11 cellular contexts compared by ENCODE assay signal in genomic region chr9:109114670-109115069, GRCh38. TPM values are rescaled to one million over a fixed set of nuclear protein-coding genes. Genes with fewer than 3 reads are reported as not detected.
DNase-seq lines count a peak whose midpoint lies in the region; ATAC-seq, FAIRE-seq and TF ChIP-seq lines count a peak whose summit lies in the region.
"Had no signal": no experiment of that assay in that cellular context is flagged by ENCODE, and none has a peak within 500 bp of the region (broad histone marks: within the 10 kb centered on the region; RNA-seq: fewer than 3 reads in every experiment).

No MANE protein-coding gene starts in this region.

- SMC1A ChIA-PET in GM12878 (lab: Charles Lee; ENCODE audit: uncharacterized antibody, unreplicated experiment): interaction anchor here (1.0 kb wide), 1 partner anchor 16 kb away, joined by 3 read pairs; no protein-coding TSS in a partner anchor

- H2BK120ac ChIP-seq in H9 (ENCODE audit: low read depth, low read length, poor library complexity, severe bottlenecking): no peak overlapping the region

- TF ChIP-seq POLR2A in GM12878 (IDR thresholded peaks at IDR 0.05; ENCODE audit: low read depth, low read length) (no peak), ovary (IDR thresholded peaks at IDR 0.05) (no peak)

- peak; percentile 4; the same call in 2 of the 3 replicates for ATAC-seq in GM12878
- no peak for ATAC-seq in lower lobe of right lung

- H3K14ac ChIP-seq in H9 (ENCODE audit: insufficient read depth, low read length): no peak overlapping the region

- TF ChIP-seq EP300 in GM12878 (IDR thresholded peaks at IDR 0.05; ENCODE audit: borderline replicate concordance in 1 of 2, control insufficient read depth in 1 of 2, low read depth in 2 of 2, low read length in 2 of 2) (no peak), ovary (IDR thresholded peaks at IDR 0.05) (no peak)

- H3K4me3 ChIP-seq in AG09309 (ENCODE audit: control insufficient read depth, low read depth, low read length) (no peak overlapping the region), GM12878 (peak overlapping the region; percentile 22; the same call in 1 of the 2 replicates), lower lobe of right lung (no peak overlapping the region), ovary (no peak overlapping the region)
- H3K4me3 ChIP-seq: SJSA1 had no signal

- intact Hi-C loops in GM12878 (cut with micrococcal nuclease; ENCODE audit: unreplicated experiment): loop anchor here (10.0 kb wide), 1 partner anchor 180 kb away; the partner anchor contains the start of genes ABITRAM and ELP1
- intact Hi-C loops in lower lobe of right lung (cut with DNase I): no loop called here
- intact Hi-C loops in ovary (cut with DNase I): loop anchor here in 3 of 4 donors (10.0 kb wide), 1 partner anchor 100 kb away; the partner anchor contains the start of gene CTNNAL1 (in 3 of the 3)

- no CpG with 5 or more reads among the region's 3 CpGs for WGBS in H9 (ENCODE audit: extremely low coverage, insufficient read length, low lambda C conversion rate)
- WGBS in GM12878 (ENCODE audit: insufficient coverage, insufficient replicate concordance, low lambda C conversion rate, missing lambda C conversion rate): 45% methylated on average over 3 of the region's 3 CpGs
- WGBS in ovary, 3 donors: 56 to 68% (median 62%) methylated on average over 3 of the region's 3 CpGs

- no peak overlapping the region for H3K23ac ChIP-seq in H9 (ENCODE audit: insufficient read length, low read depth, low read length)

- H3K4me3 Mint-ChIP-seq in H9: no peak overlapping the region; a peak in 1 of 5 replicates

- in situ Hi-C loops in GM12878 (cut with MboI): no loop called here

- H2BK20ac ChIP-seq in H9 (ENCODE audit: low read depth, low read length, poor library complexity, severe bottlenecking): no peak overlapping the region

- H3K9me3 ChIP-seq in H9 (ENCODE audit: control insufficient read depth, low read depth, low read length) (no peaks in the 10 kb centered on the region), GM12878 (replicated peaks; ENCODE audit: control insufficient read depth, insufficient read depth, low read length) (no peaks in the 10 kb centered on the region), lower lobe of right lung (no peaks in the 10 kb centered on the region), ovary (no peaks in the 10 kb centered on the region)
- H3K9me3 ChIP-seq: SJSA1 had no signal

- H2AFZ ChIP-seq in H9 (ENCODE audit: low read length) (no peak overlapping the region), GM12878 (ENCODE audit: control insufficient read depth, low read depth, low read length) (no peak overlapping the region)

- no peaks in the 10 kb centered on the region for H3K36me3 ChIP-seq in GM12878 (ENCODE audit: control insufficient read depth in 2 of 2, insufficient read depth in 2 of 2, low read length in 1 of 2)
- H3K36me3 ChIP-seq in lower lobe of right lung: no peaks in the 10 kb centered on the region
- no peaks in the 10 kb centered on the region for H3K36me3 ChIP-seq in ovary

- no peak overlapping the region for H2BK12ac ChIP-seq in H9 (ENCODE audit: insufficient read length, low read depth, low read length)

- H3K27me3 ChIP-seq in H9 (ENCODE audit: insufficient read depth, low read length) (no peaks in the 10 kb centered on the region), GM12878 (replicated peaks in 1 of 2; ENCODE audit: control insufficient read depth in 2 of 2, insufficient read depth in 2 of 2, low read length in 1 of 2) (no peaks in the 10 kb centered on the region), lower lobe of right lung (ENCODE audit: low read depth) (no peaks in the 10 kb centered on the region), ovary (no peaks in the 10 kb centered on the region)
- H3K27me3 ChIP-seq: SJSA1 had no signal

- TF ChIP-seq RAD21 in GM12878 (IDR thresholded peaks at IDR 0.05; ENCODE audit: insufficient read depth, low read depth, low read length): no peak

- no peak overlapping the region for H3K56ac ChIP-seq in H9 (ENCODE audit: insufficient read length, low read depth, low read length)

- H4K91ac ChIP-seq in H9 (ENCODE audit: insufficient read length, low read depth, low read length): no peak overlapping the region

- H3K36me3 Mint-ChIP-seq in H9 (ENCODE audit: insufficient read depth in 1 of 3, low read depth in 3 of 3): peaks cover 13 to 15% (median 14%) of the 10 kb centered on the region in 3 experiments; a peak in 6 of 7 replicates

- peaks cover 38 to 58% of the 10 kb centered on the region in 2 experiments for H3K4me1 Mint-ChIP-seq in H9

- BruUV-seq in GM12878 (replicated peaks; lab: Mats Ljungman, UMichigan): no TSS peak

- H4K20me1 ChIP-seq in H9 (ENCODE audit: control insufficient read depth, insufficient read depth, insufficient read length) (no peaks in the 10 kb centered on the region), GM12878 (ENCODE audit: control insufficient read depth, insufficient read depth) (no peaks in the 10 kb centered on the region; the same call in 1 of the 2 replicates)

- RAD21 ChIA-PET in GM12878 (lab: Charles Lee; ENCODE audit: unreplicated experiment): interaction anchor here (1.0 kb wide), 1 partner anchor 97 kb away, joined by 3 read pairs; no protein-coding TSS in a partner anchor

- H2BK5ac ChIP-seq in H9 (ENCODE audit: insufficient read length, low read length): no peak overlapping the region

- H3K4me2 ChIP-seq in H9 (ENCODE audit: insufficient read depth, insufficient read length, low read length): no peak overlapping the region
- peak overlapping the region; percentile 51; the same call in 1 of the 2 replicates for H3K4me2 ChIP-seq in GM12878 (ENCODE audit: control insufficient read depth, insufficient read depth)

- H3K27ac ChIP-seq in H9 (ENCODE audit: insufficient read length, low read depth, low read length): no peak overlapping the region
- no peak overlapping the region for H3K27ac ChIP-seq in GM12878 (ENCODE audit: control insufficient read depth, insufficient read depth)
- peak overlapping the region; percentile 82 for H3K27ac ChIP-seq in lower lobe of right lung
- H3K27ac ChIP-seq in ovary: peak overlapping the region in 1 of 2 donors; percentile 70
- H3K27ac ChIP-seq: SJSA1 had no signal

- no peak overlapping the region for H3T11ph ChIP-seq in H9 (ENCODE audit: low read length)

- H3K79me2 ChIP-seq in H9 (ENCODE audit: insufficient read depth, low read length) (peaks cover 52% of the 10 kb centered on the region; the same call in 1 of the 2 replicates), GM12878 (ENCODE audit: control insufficient read depth, insufficient read depth, low read length) (peaks cover 88% of the 10 kb centered on the region)

- peaks cover 14% of the 10 kb centered on the region for H3K79me1 ChIP-seq in H9 (ENCODE audit: insufficient read depth, low read depth, low read length, poor library complexity, severe bottlenecking)

- CTCF ChIA-PET in GM12878 (lab: Yijun Ruan, JAX): interaction anchor here (0.6 kb wide), 1 partner anchor 99 kb away, joined by 3 read pairs; no protein-coding TSS in a partner anchor

- no peak overlapping the region for H3K4ac ChIP-seq in H9 (ENCODE audit: low read depth, low read length)

- H2BK15ac ChIP-seq in H9 (ENCODE audit: low read depth, low read length): no peak overlapping the region

- 0 out of 5 replicates have a peak, but pooled peaks cover 0 to 3% of the 10 kb centered on the region in 2 experiments for H3K9me3 Mint-ChIP-seq in H9

- no peak overlapping the region for H3K18ac ChIP-seq in H9 (ENCODE audit: insufficient read length, low read depth, low read length)

- H4K8ac ChIP-seq in H9 (replicated peaks; ENCODE audit: insufficient read length, low read depth, low read length): no peak overlapping the region

- H3K4me1 ChIP-seq in H9 (ENCODE audit: insufficient read depth, low read length) (peaks cover 7% of the 10 kb centered on the region), GM12878 (ENCODE audit: control insufficient read depth, insufficient read depth, low read length) (peaks cover 12% of the 10 kb centered on the region), lower lobe of right lung (peaks cover 90% of the 10 kb centered on the region), ovary (ENCODE audit: insufficient read depth) (peaks cover 15% of the 10 kb centered on the region)

- no peak overlapping the region for H4K5ac ChIP-seq in H9 (ENCODE audit: insufficient read length, low read depth, low read length)

- H3K27ac Mint-ChIP-seq in H9: peak overlapping the region; percentile 5 to 72 (median 38); a peak in 3 of 7 replicates

- no peak overlapping the region for H2AK5ac ChIP-seq in H9 (ENCODE audit: insufficient read length, low read length)

- no peak for FAIRE-seq in GM12878 (lab: Jason Lieb, UNC)

- H3K27me3 Mint-ChIP-seq in H9 (ENCODE audit: low read depth): no peaks in the 10 kb centered on the region

- peak; percentile 58 for DNase-seq in AG09309 (ENCODE audit: low read depth)
- DNase-seq in H9: no peak
- no peak for DNase-seq in GM12878 (ENCODE audit: low read depth, low spot score)
- no peak for DNase-seq in lower lobe of right lung
- DNase-seq in NCI-H345 (lab: John Stamatoyannopoulos, UW): no peak
- DNase-seq in NCI-H2029 (lab: John Stamatoyannopoulos, UW): no peak
- no peak for DNase-seq in GM19240 (ENCODE audit: insufficient read length, low spot score)
- no peak for DNase-seq in ovary
- DNase-seq: NCI-H1105 had no signal

- TF ChIP-seq CTCF in AG09309 (IDR thresholded peaks at IDR 0.05; ENCODE audit: control insufficient read depth, insufficient read depth, low read depth, low read length, missing control alignments) (no peak), H9 (conservative IDR thresholded peaks at IDR 0.05) (no peak), GM12878 (IDR thresholded peaks at IDR 0.05 in 2 of 3, conservative IDR thresholded peaks at IDR 0.05 in 1 of 3; ENCODE audit: control insufficient read depth in 2 of 3, extremely low read depth in 1 of 3, insufficient read depth in 1 of 3, low read depth in 3 of 3, low read length in 3 of 3) (no peak), lower lobe of right lung (IDR thresholded peaks at IDR 0.05) (no peak), ovary (IDR thresholded peaks at IDR 0.05) (no peak)

- peaks cover 9% of the 10 kb centered on the region for H3K23me2 ChIP-seq in H9 (ENCODE audit: insufficient read length, low read depth, low read length, poor library complexity, severe bottlenecking)

- H3K9ac ChIP-seq in H9 (ENCODE audit: extremely low read depth, insufficient read length, low read length) (no peak overlapping the region), GM12878 (ENCODE audit: control insufficient read depth, insufficient read depth, low read length) (no peak overlapping the region)

- POLR2A ChIA-PET in GM12878 (lab: Charles Lee): no interaction called here

RNA-seq across cellular contexts. Expression of gene TMEM245, which starts 5.1 kb away (rescaled TPM):
- total RNA-seq in H9 (2021) (37.9 and 38.3 TPM in 2 replicates), GM12878 (2014; rRNA removed) (15.1 and 19.0 TPM in 2 replicates), GM12878 (2014; rRNA removed; fragmentation: Illumina TruSeq; extraction: Trizol) (21.5 and 23.0 TPM in 2 replicates), GM12878 (2021) (19.2 and 20.0 TPM in 2 replicates), lower lobe of right lung (85.7 TPM), ovary (10 to 100 TPM; 51.0 to 91.1 (median 77.4) TPM)
- total RNA-seq in GM12878 (2013; cell fraction: nucleolus; rRNA removed): 52.2 and 56.2 TPM in 2 replicates
- 11.3 TPM for polyA plus RNA-seq in GM12878 (2011; ENCODE audit: low read depth)
- polyA plus RNA-seq in GM12878 (2011; rRNA removed) (36.1 and 39.5 TPM in 2 replicates), GM12878 (2014; fragmentation: Illumina TruSeq; extraction: Trizol) (21.3 and 26.9 TPM in 2 replicates), GM12878 (2014; fragmentation: Nextera tagmentation; extraction: Ambion mirVana) (10 to 100 TPM in 1 of 2 experiments, 1 to 10 TPM in 1; 7.4 to 11.0 TPM), GM12878 (2014; rRNA removed) (11.8 and 14.9 TPM in 2 replicates), GM12878 (2016; fragmentation: Nextera tagmentation; extraction: Ambion mirVana) (10 to 100 TPM; 18.9 to 19.2 TPM), ovary (100 to 1,000 TPM in 1 of 2 donors, 10 to 100 TPM in 1; 28.1 to 102 TPM)
- 26.6 and 37.9 TPM in 2 replicates for polyA plus RNA-seq in GM12878 (2011; cell fraction: cytosol; rRNA removed)
- 19.0 and 23.0 TPM in 2 replicates for polyA plus RNA-seq in GM12878 (2011; cell fraction: nucleus; rRNA removed)
- 12.3 and 18.0 TPM in 2 replicates for polyA plus RNA-seq in GM12878 (2012)
- 86.1 and 93.9 TPM in 2 replicates for polyA minus RNA-seq in GM12878 (2011; rRNA and poly(A)+ RNA removed)
- 19.4 and 19.9 TPM in 2 replicates for polyA minus RNA-seq in GM12878 (2011; cell fraction: cytosol; rRNA and poly(A)+ RNA removed)
- polyA minus RNA-seq in GM12878 (2011; cell fraction: nucleus; rRNA and poly(A)+ RNA removed): 27.3 and 46.3 TPM in 2 replicates

RNA-seq across cellular contexts. Expression of gene FRRS1L, which starts 52.4 kb away (rescaled TPM):
- total RNA-seq in H9 (2021): 3.3 and 3.5 TPM in 2 replicates
- not detected in 2 replicates for total RNA-seq in GM12878 (2013; cell fraction: nucleolus; rRNA removed)
- total RNA-seq in GM12878 (2014; rRNA removed): under 0.01 TPM in 1 of 2 replicates, not detected in the other
- not detected in 2 replicates for total RNA-seq in GM12878 (2014; rRNA removed; fragmentation: Illumina TruSeq; extraction: Trizol)
- total RNA-seq in GM12878 (2021): not detected in 2 replicates
- not detected for polyA plus RNA-seq in GM12878 (2011; ENCODE audit: low read depth)
- polyA plus RNA-seq in GM12878 (2011; rRNA removed): not detected in 2 replicates
- polyA plus RNA-seq in GM12878 (2011; cell fraction: cytosol; rRNA removed): under 0.01 TPM in 1 of 2 replicates, not detected in the other
- polyA plus RNA-seq in GM12878 (2011; cell fraction: nucleus; rRNA removed): not detected in 2 replicates
- polyA plus RNA-seq in GM12878 (2012): not detected in 2 replicates
- polyA plus RNA-seq in GM12878 (2014; fragmentation: Illumina TruSeq; extraction: Trizol): not detected in 2 replicates
- not detected for polyA plus RNA-seq in GM12878 (2014; fragmentation: Nextera tagmentation; extraction: Ambion mirVana)
- polyA plus RNA-seq in GM12878 (2014; rRNA removed): not detected in 2 replicates
- not detected for polyA plus RNA-seq in GM12878 (2016; fragmentation: Nextera tagmentation; extraction: Ambion mirVana)
- polyA minus RNA-seq in GM12878 (2011; rRNA and poly(A)+ RNA removed): not detected in 2 replicates
- not detected in 2 replicates for polyA minus RNA-seq in GM12878 (2011; cell fraction: cytosol; rRNA and poly(A)+ RNA removed)
- polyA minus RNA-seq in GM12878 (2011; cell fraction: nucleus; rRNA and poly(A)+ RNA removed): not detected in 2 replicates
- total RNA-seq in lower lobe of right lung: 0.06 TPM
- 10 to 100 TPM in 6 of 7 donors, 1 to 10 TPM in 1; 8.3 to 49.8 (median 31.5) TPM for total RNA-seq in ovary
- polyA plus RNA-seq in ovary: 10 to 100 TPM; 10.2 to 17.5 TPM
- total RNA-seq: myocyte, SJSA1 had no signal
